In genomic region chr2:36785179-36785795, GRCh38 we compare ENCODE assay signal across 1 cellular context.
TF ChIP-seq lines count a peak whose summit lies in the region.

No MANE protein-coding gene starts in this region.

TF ChIP-seq in GM23338, 12 proteins besides CTCF, POLR2A, EP300 and RAD21 (continued from another document):
- no peak for TF ChIP-seq REST (IDR thresholded peaks at IDR 0.05; ENCODE audit: unreplicated experiment)
- TF ChIP-seq POLR2AphosphoS5 (IDR thresholded peaks at IDR 0.05; ENCODE audit: low read depth): no peak
- TF ChIP-seq EZH2phosphoT487 (IDR thresholded peaks at IDR 0.05; ENCODE audit: unreplicated experiment): no peak
- TF ChIP-seq ZNF114 (CRISPR knock-in tag; IDR thresholded peaks at IDR 0.05): no peak
- TF ChIP-seq ZNF462 (CRISPR knock-in tag; IDR thresholded peaks at IDR 0.05): no peak
- no peak for TF ChIP-seq ZNF331 (CRISPR knock-in tag; IDR thresholded peaks at IDR 0.05; ENCODE audit: low read depth)
